3 cellular contexts compared by ENCODE assay signal in genomic region chr20:50745634-50746137, GRCh38.
TF ChIP-seq lines count a peak whose summit lies in the region.

No MANE protein-coding gene starts in this region.

TF ChIP-seq in A549, 52 proteins besides CTCF, POLR2A, EP300 and RAD21:
- TF ChIP-seq ESRRA (IDR thresholded peaks at IDR 0.05; ENCODE audit: borderline replicate concordance, low read length), result no peak
- TF ChIP-seq TFCP2L1 (CRISPR knock-in tag; IDR thresholded peaks at IDR 0.05), result no peak
TF ChIP-seq in A549: peak in this region for 0.

TF ChIP-seq in HEK293, 187 proteins besides CTCF, POLR2A, EP300 and RAD21 (continues in another document):
- TF ChIP-seq ZNF639 (tag by site-specific recombination; IDR thresholded peaks at IDR 0.05), result no peak
- TF ChIP-seq ZNF843 (tag by site-specific recombination; IDR thresholded peaks at IDR 0.05), result peak; percentile 46; the same call in 1 of the 2 replicates
- peak; percentile 97 for TF ChIP-seq PRDM6 (tag by site-specific recombination; IDR thresholded peaks at IDR 0.05)
- peak; percentile 77; the same call in 1 of the 2 replicates for TF ChIP-seq OSR2 (tag by site-specific recombination; IDR thresholded peaks at IDR 0.05)
- no peak for TF ChIP-seq ZNF513 (tag by site-specific recombination; IDR thresholded peaks at IDR 0.05)
- TF ChIP-seq KLF10 (tag by site-specific recombination; IDR thresholded peaks at IDR 0.05), result no peak
- no peak for TF ChIP-seq ZNF777 (tag by site-specific recombination; IDR thresholded peaks at IDR 0.05; ENCODE audit: borderline replicate concordance)
- TF ChIP-seq ZNF548 (tag by site-specific recombination; IDR thresholded peaks at IDR 0.05), result no peak
- TF ChIP-seq PRDM2 (tag by site-specific recombination; IDR thresholded peaks at IDR 0.05; ENCODE audit: borderline replicate concordance), result no peak
- no peak for TF ChIP-seq ZNF138 (tag by site-specific recombination; IDR thresholded peaks at IDR 0.05; ENCODE audit: borderline replicate concordance)
- no peak for TF ChIP-seq ZNF514 (tag by site-specific recombination; IDR thresholded peaks at IDR 0.05)
- peak; percentile 41; the same call in 1 of the 2 replicates for TF ChIP-seq ZBTB44 (tag by site-specific recombination; IDR thresholded peaks at IDR 0.05)

TF ChIP-seq in GM12878, 131 proteins besides CTCF, POLR2A, EP300 and RAD21:
- 0 out of 2 replicates have a peak, but pooled peaks have one; percentile 27 for TF ChIP-seq NFXL1 (IDR thresholded peaks at IDR 0.05; ENCODE audit: borderline replicate concordance)
- no peak for TF ChIP-seq TCF7 (IDR thresholded peaks at IDR 0.05; ENCODE audit: borderline replicate concordance)
TF ChIP-seq in GM12878: peak in this region for 1.
